In genomic region chr22:31399211-31400022, GRCh38 we compare ENCODE assay signal across 1 cellular context.
TF ChIP-seq lines count a peak whose summit lies in the region.

TSS of gene DRG1 (plus strand) at chr22:31399604. CDS start at chr22:31399684, 80 bp downstream.

TF ChIP-seq in K562, 482 proteins besides CTCF, POLR2A, EP300 and RAD21 (continued from another document and continues in another):
- peak; percentile 82 for TF ChIP-seq MYC (IDR thresholded peaks at IDR 0.05; ENCODE audit: low read depth, low read length)
- TF ChIP-seq MYC (CRISPR knock-in tag; IDR thresholded peaks at IDR 0.05; ENCODE audit: borderline replicate concordance, low read depth): peak; percentile 29; the same call in 1 of the 2 replicates
- no peak for TF ChIP-seq TRIM28 (IDR thresholded peaks at IDR 0.05)
- TF ChIP-seq ZNF507 (tag; conservative IDR thresholded peaks at IDR 0.05): no peak
- TF ChIP-seq E2F4 (CRISPR knock-in tag; IDR thresholded peaks at IDR 0.05; ENCODE audit: low read depth): no peak
- TF ChIP-seq XRCC4 (IDR thresholded peaks at IDR 0.05; ENCODE audit: extremely low read depth, insufficient read depth, insufficient read length): no peak
- peak; percentile 53 for TF ChIP-seq RB1 (IDR thresholded peaks at IDR 0.05; ENCODE audit: low read depth)
- TF ChIP-seq ZNF655 (CRISPR knock-in tag; IDR thresholded peaks at IDR 0.05): no peak
- TF ChIP-seq MAFF (IDR thresholded peaks at IDR 0.05; ENCODE audit: low read length): no peak
- TF ChIP-seq BACH1 (tag; IDR thresholded peaks at IDR 0.05): no peak
- no peak for TF ChIP-seq NFXL1 (CRISPR knock-in tag; IDR thresholded peaks at IDR 0.05)
- TF ChIP-seq ZNF561 (CRISPR knock-in tag; conservative IDR thresholded peaks at IDR 0.05): no peak
- no peak for TF ChIP-seq IRF1 (CRISPR knock-in tag; IDR thresholded peaks at IDR 0.05; ENCODE audit: borderline replicate concordance)
- no peak for TF ChIP-seq ZFP30 (CRISPR knock-in tag; IDR thresholded peaks at IDR 0.05; ENCODE audit: borderline replicate concordance)
- TF ChIP-seq FOSL1 (tag; conservative IDR thresholded peaks at IDR 0.05): no peak
- TF ChIP-seq HDAC2 (IDR thresholded peaks at IDR 0.05): no peak
- TF ChIP-seq CBFA2T3 (IDR thresholded peaks at IDR 0.05): no peak
- no peak for TF ChIP-seq ZNF184 (CRISPR knock-in tag; IDR thresholded peaks at IDR 0.05)
- TF ChIP-seq ARID1B (IDR thresholded peaks at IDR 0.05): no peak
- TF ChIP-seq XRCC3 (IDR thresholded peaks at IDR 0.05): no peak
- TF ChIP-seq CTBP1 (IDR thresholded peaks at IDR 0.05; ENCODE audit: borderline replicate concordance): peak; percentile 44; the same call in 1 of the 2 replicates
- no peak for TF ChIP-seq THAP7 (CRISPR knock-in tag; IDR thresholded peaks at IDR 0.05)
- TF ChIP-seq CBFB (CRISPR knock-in tag; IDR thresholded peaks at IDR 0.05): no peak
- TF ChIP-seq RFX7 (CRISPR knock-in tag; IDR thresholded peaks at IDR 0.05): no peak
- TF ChIP-seq KDM5B (IDR thresholded peaks at IDR 0.05; ENCODE audit: insufficient replicate concordance, low read depth, low read length): peak; percentile 87
- peak; percentile 60 for TF ChIP-seq CCNT2 (IDR thresholded peaks at IDR 0.05; ENCODE audit: borderline replicate concordance, extremely low read depth, insufficient read length, low read depth, low read length)
- no peak for TF ChIP-seq ZNF282 (CRISPR knock-in tag; IDR thresholded peaks at IDR 0.05)
- TF ChIP-seq GATAD2B (IDR thresholded peaks at IDR 0.05; ENCODE audit: borderline replicate concordance): no peak
- no peak for TF ChIP-seq STAT5A (IDR thresholded peaks at IDR 0.05; ENCODE audit: borderline replicate concordance, low read length)
- no peak for TF ChIP-seq ZNF717 (CRISPR knock-in tag; IDR thresholded peaks at IDR 0.05)
- TF ChIP-seq ZNF24 (IDR thresholded peaks at IDR 0.05): no peak
- TF ChIP-seq ZBTB12 (CRISPR knock-in tag; IDR thresholded peaks at IDR 0.05): no peak
- no peak for TF ChIP-seq CHD4 (IDR thresholded peaks at IDR 0.05; ENCODE audit: insufficient read depth, insufficient replicate concordance, low read depth, low read length, poor library complexity, severe bottlenecking)
- no peak for TF ChIP-seq ZNF239 (CRISPR knock-in tag; IDR thresholded peaks at IDR 0.05)
- TF ChIP-seq NR0B1 (IDR thresholded peaks at IDR 0.05; ENCODE audit: partially characterized antibody): no peak
- TF ChIP-seq KLF16 (IDR thresholded peaks at IDR 0.05): no peak
- no peak for TF ChIP-seq ZNF707 (CRISPR knock-in tag; conservative IDR thresholded peaks at IDR 0.05)
- no peak for TF ChIP-seq MAFG (tag; conservative IDR thresholded peaks at IDR 0.05)
- no peak for TF ChIP-seq TAL1 (IDR thresholded peaks at IDR 0.05)
- peak; percentile 96 for TF ChIP-seq POLR2G (IDR thresholded peaks at IDR 0.05; ENCODE audit: low read depth, low read length)
- TF ChIP-seq ZNF639 (CRISPR knock-in tag; conservative IDR thresholded peaks at IDR 0.05 in 1 of 2, IDR thresholded peaks at IDR 0.05 in 1 of 2): peak in 1 of 2 experiments; percentile 65; a peak in 2 of 4 replicates
- no peak for TF ChIP-seq KDM2B (CRISPR knock-in tag; IDR thresholded peaks at IDR 0.05)
- TF ChIP-seq ESRRA (IDR thresholded peaks at IDR 0.05; ENCODE audit: borderline replicate concordance, low read depth): peak; percentile 56
- TF ChIP-seq SMARCA5 (IDR thresholded peaks at IDR 0.05): no peak
- TF ChIP-seq ZNF79 (CRISPR knock-in tag; IDR thresholded peaks at IDR 0.05; ENCODE audit: low read depth): no peak
- no peak for TF ChIP-seq PHB (CRISPR knock-in tag; IDR thresholded peaks at IDR 0.05)
- no peak for TF ChIP-seq SMARCB1 (IDR thresholded peaks at IDR 0.05; ENCODE audit: insufficient read length, low read depth)
- no peak for TF ChIP-seq ZNF347 (CRISPR knock-in tag; IDR thresholded peaks at IDR 0.05; ENCODE audit: low read depth)
- TF ChIP-seq ZNF274 (IDR thresholded peaks at IDR 0.05; ENCODE audit: borderline replicate concordance, low read depth, low read length): no peak
- TF ChIP-seq MNT (conservative IDR thresholded peaks at IDR 0.05): peak; percentile 61 to 79
- no peak for TF ChIP-seq MECOM (CRISPR knock-in tag; IDR thresholded peaks at IDR 0.05)
- TF ChIP-seq ZBED1 (IDR thresholded peaks at IDR 0.05): no peak
- no peak for TF ChIP-seq ZNF318 (IDR thresholded peaks at IDR 0.05; ENCODE audit: borderline replicate concordance in 1 of 2, low read depth in 1 of 2)
- TF ChIP-seq NR4A1 (CRISPR knock-in tag; IDR thresholded peaks at IDR 0.05): no peak
- TF ChIP-seq NR4A1 (tag; IDR thresholded peaks at IDR 0.05): no peak
